ENCODE assay signal across 1 cellular context in the genomic region with DNA sequence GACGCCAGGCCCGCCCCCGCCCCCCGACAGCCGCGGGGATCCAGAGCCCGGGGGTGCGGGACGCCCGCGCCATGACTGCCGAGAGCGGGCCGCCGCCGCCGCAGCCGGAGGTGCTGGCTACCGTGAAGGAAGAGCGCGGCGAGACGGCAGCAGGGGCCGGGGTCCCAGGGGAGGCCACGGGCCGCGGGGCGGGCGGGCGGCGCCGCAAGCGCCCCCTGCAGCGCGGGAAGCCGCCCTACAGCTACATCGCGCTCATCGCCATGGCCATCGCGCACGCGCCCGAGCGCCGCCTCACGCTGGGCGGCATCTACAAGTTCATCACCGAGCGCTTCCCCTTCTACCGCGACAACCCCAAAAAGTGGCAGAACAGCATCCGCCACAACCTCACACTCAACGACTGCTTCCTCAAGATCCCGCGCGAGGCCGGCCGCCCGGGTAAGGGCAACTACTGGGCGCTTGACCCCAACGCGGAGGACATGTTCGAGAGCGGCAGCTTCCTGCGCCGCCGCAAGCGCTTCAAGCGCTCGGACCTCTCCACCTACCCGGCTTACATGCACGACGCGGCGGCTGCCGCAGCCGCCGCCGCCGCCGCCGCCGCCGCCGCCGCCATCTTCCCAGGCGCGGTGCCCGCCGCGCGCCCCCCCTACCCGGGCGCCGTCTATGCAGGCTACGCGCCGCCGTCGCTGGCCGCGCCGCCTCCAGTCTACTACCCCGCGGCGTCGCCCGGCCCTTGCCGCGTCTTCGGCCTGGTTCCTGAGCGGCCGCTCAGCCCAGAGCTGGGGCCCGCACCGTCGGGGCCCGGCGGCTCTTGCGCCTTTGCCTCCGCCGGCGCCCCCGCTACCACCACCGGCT.
TF ChIP-seq lines count a peak whose summit lies in the region.

No MANE protein-coding gene starts in this region.

TF ChIP-seq in GM23338, 12 proteins besides CTCF, POLR2A, EP300 and RAD21 (continued from another document):
- TF ChIP-seq NANOG (IDR thresholded peaks at IDR 0.05; ENCODE audit: borderline replicate concordance) (no peak), CREB1 (CRISPR knock-in tag; IDR thresholded peaks at IDR 0.05; ENCODE audit: low read depth) (no peak), JUNB (IDR thresholded peaks at IDR 0.05; ENCODE audit: unreplicated experiment) (no peak), ZNF114 (CRISPR knock-in tag; IDR thresholded peaks at IDR 0.05) (no peak), EZH2 (IDR thresholded peaks at IDR 0.05; ENCODE audit: low read depth, unreplicated experiment) (peak; percentile 81)
- TF ChIP-seq, protein P1, sequence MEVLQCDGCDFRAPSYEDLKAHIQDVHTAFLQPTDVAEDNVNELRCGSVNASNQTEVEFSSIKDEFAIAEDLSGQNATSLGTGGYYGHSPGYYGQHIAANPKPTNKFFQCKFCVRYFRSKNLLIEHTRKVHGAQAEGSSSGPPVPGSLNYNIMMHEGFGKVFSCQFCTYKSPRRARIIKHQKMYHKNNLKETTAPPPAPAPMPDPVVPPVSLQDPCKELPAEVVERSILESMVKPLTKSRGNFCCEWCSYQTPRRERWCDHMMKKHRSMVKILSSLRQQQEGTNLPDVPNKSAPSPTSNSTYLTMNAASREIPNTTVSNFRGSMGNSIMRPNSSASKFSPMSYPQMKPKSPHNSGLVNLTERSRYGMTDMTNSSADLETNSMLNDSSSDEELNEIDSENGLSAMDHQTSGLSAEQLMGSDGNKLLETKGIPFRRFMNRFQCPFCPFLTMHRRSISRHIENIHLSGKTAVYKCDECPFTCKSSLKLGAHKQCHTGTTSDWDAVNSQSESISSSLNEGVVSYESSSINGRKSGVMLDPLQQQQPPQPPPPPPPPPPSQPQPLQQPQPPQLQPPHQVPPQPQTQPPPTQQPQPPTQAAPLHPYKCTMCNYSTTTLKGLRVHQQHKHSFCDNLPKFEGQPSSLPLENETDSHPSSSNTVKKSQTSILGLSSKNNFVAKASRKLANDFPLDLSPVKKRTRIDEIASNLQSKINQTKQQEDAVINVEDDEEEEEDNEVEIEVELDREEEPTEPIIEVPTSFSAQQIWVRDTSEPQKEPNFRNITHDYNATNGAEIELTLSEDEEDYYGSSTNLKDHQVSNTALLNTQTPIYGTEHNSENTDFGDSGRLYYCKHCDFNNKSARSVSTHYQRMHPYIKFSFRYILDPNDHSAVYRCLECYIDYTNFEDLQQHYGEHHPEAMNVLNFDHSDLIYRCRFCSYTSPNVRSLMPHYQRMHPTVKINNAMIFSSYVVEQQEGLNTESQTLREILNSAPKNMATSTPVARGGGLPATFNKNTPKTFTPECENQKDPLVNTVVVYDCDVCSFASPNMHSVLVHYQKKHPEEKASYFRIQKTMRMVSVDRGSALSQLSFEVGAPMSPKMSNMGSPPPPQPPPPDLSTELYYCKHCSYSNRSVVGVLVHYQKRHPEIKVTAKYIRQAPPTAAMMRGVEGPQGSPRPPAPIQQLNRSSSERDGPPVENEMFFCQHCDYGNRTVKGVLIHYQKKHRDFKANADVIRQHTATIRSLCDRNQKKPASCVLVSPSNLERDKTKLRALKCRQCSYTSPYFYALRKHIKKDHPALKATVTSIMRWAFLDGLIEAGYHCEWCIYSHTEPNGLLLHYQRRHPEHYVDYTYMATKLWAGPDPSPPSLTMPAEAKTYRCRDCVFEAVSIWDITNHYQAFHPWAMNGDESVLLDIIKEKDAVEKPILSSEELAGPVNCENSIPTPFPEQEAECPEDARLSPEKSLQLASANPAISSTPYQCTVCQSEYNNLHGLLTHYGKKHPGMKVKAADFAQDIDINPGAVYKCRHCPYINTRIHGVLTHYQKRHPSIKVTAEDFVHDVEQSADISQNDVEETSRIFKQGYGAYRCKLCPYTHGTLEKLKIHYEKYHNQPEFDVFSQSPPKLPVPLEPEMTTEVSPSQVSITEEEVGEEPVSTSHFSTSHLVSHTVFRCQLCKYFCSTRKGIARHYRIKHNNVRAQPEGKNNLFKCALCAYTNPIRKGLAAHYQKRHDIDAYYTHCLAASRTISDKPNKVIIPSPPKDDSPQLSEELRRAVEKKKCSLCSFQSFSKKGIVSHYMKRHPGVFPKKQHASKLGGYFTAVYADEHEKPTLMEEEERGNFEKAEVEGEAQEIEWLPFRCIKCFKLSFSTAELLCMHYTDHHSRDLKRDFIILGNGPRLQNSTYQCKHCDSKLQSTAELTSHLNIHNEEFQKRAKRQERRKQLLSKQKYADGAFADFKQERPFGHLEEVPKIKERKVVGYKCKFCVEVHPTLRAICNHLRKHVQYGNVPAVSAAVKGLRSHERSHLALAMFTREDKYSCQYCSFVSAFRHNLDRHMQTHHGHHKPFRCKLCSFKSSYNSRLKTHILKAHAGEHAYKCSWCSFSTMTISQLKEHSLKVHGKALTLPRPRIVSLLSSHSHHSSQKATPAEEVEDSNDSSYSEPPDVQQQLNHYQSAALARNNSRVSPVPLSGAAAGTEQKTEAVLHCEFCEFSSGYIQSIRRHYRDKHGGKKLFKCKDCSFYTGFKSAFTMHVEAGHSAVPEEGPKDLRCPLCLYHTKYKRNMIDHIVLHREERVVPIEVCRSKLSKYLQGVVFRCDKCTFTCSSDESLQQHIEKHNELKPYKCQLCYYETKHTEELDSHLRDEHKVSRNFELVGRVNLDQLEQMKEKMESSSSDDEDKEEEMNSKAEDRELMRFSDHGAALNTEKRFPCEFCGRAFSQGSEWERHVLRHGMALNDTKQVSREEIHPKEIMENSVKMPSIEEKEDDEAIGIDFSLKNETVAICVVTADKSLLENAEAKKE (CRISPR knock-in tag; IDR thresholded peaks at IDR 0.05): no peak
